ENCODE assay signal across 1 cellular context in genomic region chr17:48055531-48056245, GRCh38.
TF ChIP-seq lines count a peak whose summit lies in the region.

No MANE protein-coding gene starts in this region.

TF ChIP-seq in GM23338, 12 proteins besides CTCF, POLR2A, EP300 and RAD21 (continued from another document):
- TF ChIP-seq REST (IDR thresholded peaks at IDR 0.05; ENCODE audit: unreplicated experiment) (peak; percentile 11), ZNF114 (CRISPR knock-in tag; IDR thresholded peaks at IDR 0.05) (no peak), POLR2AphosphoS5 (IDR thresholded peaks at IDR 0.05; ENCODE audit: low read depth) (peak; percentile 92), ZNF331 (CRISPR knock-in tag; IDR thresholded peaks at IDR 0.05; ENCODE audit: low read depth) (no peak), CREB1 (CRISPR knock-in tag; IDR thresholded peaks at IDR 0.05; ENCODE audit: low read depth) (peak; percentile 31; the same call in 1 of the 2 replicates), ETS1 (IDR thresholded peaks at IDR 0.05) (0 out of 2 replicates have a peak, but pooled peaks have one; percentile 28), STAT1 (IDR thresholded peaks at IDR 0.05; ENCODE audit: unreplicated experiment) (no peak)
TF ChIP-seq in GM23338: peak in this region for 4.
